ENCODE assay signal across 8 cellular contexts in genomic region chr1:27342391-27342777, GRCh38. TPM values are rescaled to one million over a fixed set of nuclear protein-coding genes. Genes with fewer than 3 reads are reported as not detected.
DNase-seq lines count a peak whose midpoint lies in the region; ATAC-seq and TF ChIP-seq lines count a peak whose summit lies in the region.

No MANE protein-coding gene starts in this region.

- no peaks in the 10 kb centered on the region for H3K9me3 Mint-ChIP-seq in CD4-positive, alpha-beta memory T cell
- no peaks in the 10 kb centered on the region for H3K9me3 Mint-ChIP-seq in activated T-helper 17 cell treated with anti-CD3 and anti-CD28 coated beads, Interleukin-2, amount 50 U/mL, for 72 hours
- H3K9me3 Mint-ChIP-seq in memory B cell: peaks cover 2% of the 10 kb centered on the region

- intact Hi-C loops in CD4-positive, alpha-beta memory T cell (cut with micrococcal nuclease): loop anchor here (1.0 kb wide), 1 partner anchor 20 kb away; the partner anchor contains the start of gene TMEM222

- H3K36me3 Mint-ChIP-seq in CD4-positive, alpha-beta memory T cell: peaks cover 12 to 40% of the 10 kb centered on the region in 2 donors
- H3K36me3 Mint-ChIP-seq in activated T-helper 17 cell treated with anti-CD3 and anti-CD28 coated beads, Interleukin-2, amount 50 U/mL, for 72 hours (ENCODE audit: low read depth): peaks cover 16% of the 10 kb centered on the region
- H3K36me3 Mint-ChIP-seq in memory B cell: peaks cover 8% of the 10 kb centered on the region

- peak in 1 of 5 donors; percentile 36 for DNase-seq in CD4-positive, alpha-beta memory T cell
- DNase-seq in Jurkat, Clone E6-1 (ENCODE audit: low read depth, low spot score): peak; percentile 32
- DNase-seq in memory B cell (ENCODE audit: low spot score in 2 of 2): no peak
- DNase-seq in GM13977 (ENCODE audit: low spot score): no peak
- DNase-seq in brain microvascular endothelial cell: no peak
- DNase-seq in NCI-H1694 treated with DMSO at 0.1 percent for 48 hours (lab: John Stamatoyannopoulos, UW): no peak

- H3K36me3 ChIP-seq in CD4-positive, alpha-beta memory T cell (ENCODE audit: insufficient read depth, low read length): peaks cover 15% of the 10 kb centered on the region
- H3K36me3 ChIP-seq in brain microvascular endothelial cell (replicated peaks): no peaks in the 10 kb centered on the region

- H3K27me3 ChIP-seq in CD4-positive, alpha-beta memory T cell (ENCODE audit: insufficient read depth, low read length): no peaks in the 10 kb centered on the region
- H3K27me3 ChIP-seq in brain microvascular endothelial cell (replicated peaks): no peaks in the 10 kb centered on the region

- POLR2A ChIA-PET in CD4-positive, alpha-beta memory T cell (lab: Charles Lee; ENCODE audit: partially characterized antibody): interaction anchor here (1.1 to 8.3 kb wide), 8 partner anchors 10 to 320 kb away, joined by 3 to 202 read pairs (median 12); partner anchors contain the start of genes MAP3K6, TMEM222 and WASF2

- H3K9me3 ChIP-seq in CD4-positive, alpha-beta memory T cell (ENCODE audit: control insufficient read depth in 1 of 2, low read length in 2 of 2): no peaks in the 10 kb centered on the region

- no peaks in the 10 kb centered on the region for H3K27me3 Mint-ChIP-seq in CD4-positive, alpha-beta memory T cell
- H3K27me3 Mint-ChIP-seq in activated T-helper 17 cell treated with anti-CD3 and anti-CD28 coated beads, Interleukin-2, amount 50 U/mL, for 72 hours: no peaks in the 10 kb centered on the region
- H3K27me3 Mint-ChIP-seq in memory B cell: no peaks in the 10 kb centered on the region

- no peak for TF ChIP-seq CTCF in GM13977 (IDR thresholded peaks at IDR 0.05; ENCODE audit: extremely low read depth, insufficient read depth, missing control alignments)
- no peak for TF ChIP-seq CTCF in brain microvascular endothelial cell (IDR thresholded peaks at IDR 0.05; ENCODE audit: low read depth, low read length, missing control alignments)

- peak overlapping the region; percentile 92 to 96 (median 95) for H3K27ac Mint-ChIP-seq in CD4-positive, alpha-beta memory T cell
- H3K27ac Mint-ChIP-seq in activated T-helper 17 cell treated with anti-CD3 and anti-CD28 coated beads, Interleukin-2, amount 50 U/mL, for 72 hours: peak overlapping the region; percentile 84
- peak overlapping the region; percentile 88 for H3K27ac Mint-ChIP-seq in memory B cell

- peaks cover 54% of the 10 kb centered on the region for H3K4me1 ChIP-seq in CD4-positive, alpha-beta memory T cell (ENCODE audit: insufficient read depth, low read length)

- peak overlapping the region; percentile 82 to 94 for H3K4me3 ChIP-seq in CD4-positive, alpha-beta memory T cell (ENCODE audit: low read length in 2 of 2)
- H3K4me3 ChIP-seq in Jurkat, Clone E6-1 (ENCODE audit: low read length): peak overlapping the region; percentile 85
- no peak overlapping the region for H3K4me3 ChIP-seq in brain microvascular endothelial cell (ENCODE audit: low read depth, low read length)

- CTCF ChIA-PET in CD4-positive, alpha-beta memory T cell (lab: Charles Lee; ENCODE audit: partially characterized antibody): interaction anchor here (0.7 to 9.6 kb wide), 11 partner anchors 10 to 320 kb away, joined by 3 to 105 read pairs (median 4); no protein-coding TSS in a partner anchor

- in situ Hi-C loops in GM13977 (cut with MboI; ENCODE audit: low pct_unique_long_range_greater_than_20kb, low sequenced_read_pairs, unreplicated experiment): no loop called here
- in situ Hi-C loops in brain microvascular endothelial cell (cut with HindIII; ENCODE audit: low pct_ligation_motif_present, low sequenced_read_pairs): no loop called here

- H3K4me1 Mint-ChIP-seq in CD4-positive, alpha-beta memory T cell: peaks cover 31 to 68% (median 48%) of the 10 kb centered on the region in 4 donors
- H3K4me1 Mint-ChIP-seq in activated T-helper 17 cell treated with anti-CD3 and anti-CD28 coated beads, Interleukin-2, amount 50 U/mL, for 72 hours: peaks cover 34% of the 10 kb centered on the region
- H3K4me1 Mint-ChIP-seq in memory B cell: peaks cover 40% of the 10 kb centered on the region

- ATAC-seq in activated T-helper 17 cell treated with anti-CD3 and anti-CD28 coated beads, Interleukin-2, amount 50 U/mL, for 72 hours (replicated peaks): peak; percentile 75
- peak; percentile 6 for ATAC-seq in memory B cell (ENCODE audit: low read depth)
- ATAC-seq in GM21447 (IDR thresholded peaks at IDR 0.05; ENCODE audit: unreplicated experiment): no peak

- H3K27ac ChIP-seq in CD4-positive, alpha-beta memory T cell (ENCODE audit: low read depth, low read length): peak overlapping the region; percentile 80
- no peak overlapping the region for H3K27ac ChIP-seq in brain microvascular endothelial cell

- H3K4me3 Mint-ChIP-seq in CD4-positive, alpha-beta memory T cell: peak overlapping the region; percentile 90 to 99 (median 97)
- peak overlapping the region; percentile 90 for H3K4me3 Mint-ChIP-seq in activated T-helper 17 cell treated with anti-CD3 and anti-CD28 coated beads, Interleukin-2, amount 50 U/mL, for 72 hours
- peak overlapping the region; percentile 94 for H3K4me3 Mint-ChIP-seq in memory B cell

RNA-seq across cellular contexts. Expression of gene SYTL1, which starts 0.6 kb away (rescaled TPM):
- 100 to 1,000 TPM; 146 to 158 TPM for total RNA-seq in CD4-positive, alpha-beta memory T cell
- polyA plus RNA-seq in CD4-positive, alpha-beta memory T cell: 100 to 1,000 TPM in 1 of 2 donors, 10 to 100 TPM in 1; 99.7 to 141 TPM
- polyA plus RNA-seq in Jurkat, Clone E6-1 (2012; ENCODE audit: insufficient read depth, insufficient read length): 52.8 TPM
- 10 to 100 TPM; 26.0 to 43.4 TPM for total RNA-seq in activated T-helper 17 cell treated with anti-CD3 and anti-CD28 coated beads, Interleukin-2, amount 50 U/mL, for 72 hours

RNA-seq across cellular contexts. Expression of gene TMEM222, which starts 20.4 kb away (rescaled TPM):
- 10 to 100 TPM; 44.4 to 45.4 TPM for total RNA-seq in CD4-positive, alpha-beta memory T cell
- 10 to 100 TPM; 55.4 to 80.9 TPM for polyA plus RNA-seq in CD4-positive, alpha-beta memory T cell
- 30.5 TPM for polyA plus RNA-seq in Jurkat, Clone E6-1 (2012; ENCODE audit: insufficient read depth, insufficient read length)
- total RNA-seq in activated T-helper 17 cell treated with anti-CD3 and anti-CD28 coated beads, Interleukin-2, amount 50 U/mL, for 72 hours: 10 to 100 TPM; 29.0 to 39.6 TPM

RNA-seq across cellular contexts. Expression of gene MAP3K6, which starts 24.4 kb away (rescaled TPM):
- total RNA-seq in CD4-positive, alpha-beta memory T cell: 10 to 100 TPM in 1 of 2 experiments, 1 to 10 TPM in 1; 8.8 to 11.7 TPM
- polyA plus RNA-seq in CD4-positive, alpha-beta memory T cell: 1 to 10 TPM; 4.5 to 8.1 TPM
- polyA plus RNA-seq in Jurkat, Clone E6-1 (2012; ENCODE audit: insufficient read depth, insufficient read length): 8.3 TPM
- total RNA-seq in activated T-helper 17 cell treated with anti-CD3 and anti-CD28 coated beads, Interleukin-2, amount 50 U/mL, for 72 hours: 10 to 100 TPM in 1 of 2 donors, 1 to 10 TPM in 1; 7.3 to 15.2 TPM

RNA-seq across cellular contexts. Expression of gene FCN3, which starts 32.2 kb away (rescaled TPM):
- total RNA-seq in CD4-positive, alpha-beta memory T cell: not detected
- polyA plus RNA-seq in CD4-positive, alpha-beta memory T cell: not detected
- not detected for polyA plus RNA-seq in Jurkat, Clone E6-1 (2012; ENCODE audit: insufficient read depth, insufficient read length)
- total RNA-seq in activated T-helper 17 cell treated with anti-CD3 and anti-CD28 coated beads, Interleukin-2, amount 50 U/mL, for 72 hours: not detected

RNA-seq across cellular contexts. Expression of gene CD164L2, which starts 40.7 kb away (rescaled TPM):
- not detected for total RNA-seq in CD4-positive, alpha-beta memory T cell
- polyA plus RNA-seq in CD4-positive, alpha-beta memory T cell: under 1 TPM in 1 of 2 donors, not detected in 1; 0.22 TPM
- not detected for polyA plus RNA-seq in Jurkat, Clone E6-1 (2012; ENCODE audit: insufficient read depth, insufficient read length)
- not detected for total RNA-seq in activated T-helper 17 cell treated with anti-CD3 and anti-CD28 coated beads, Interleukin-2, amount 50 U/mL, for 72 hours
